Comparison of ENCODE assay signal across 38 cellular contexts in genomic region chr6:17186925-17187324, GRCh38.
"Had no signal": no experiment of that assay in that cellular context is flagged by ENCODE, and none has a peak within 500 bp of the region (broad histone marks: within the 10 kb centered on the region; RNA-seq: fewer than 3 reads in every experiment).

No MANE protein-coding gene starts in this region.

- H3K4me3 ChIP-seq: adrenal gland, cardiac muscle cell had no signal

- H3K4me1 ChIP-seq: adrenal gland had no signal

- H3K27me3 Mint-ChIP-seq: activated CD4-positive, alpha-beta T cell treated with anti-CD3 and anti-CD28 coated beads, Interleukin-2, amount 10 ng/mL, durations not matched to agents 24 days and 14 days had no signal

- H3K4me3 Mint-ChIP-seq: activated B cell treated with CpG ODN at 0.5 μM for 24 hours; activated CD4-positive, alpha-beta memory T cell treated with anti-CD3 and anti-CD28 coated beads for 36 hours; activated CD4-positive, alpha-beta T cell treated with anti-CD3 and anti-CD28 coated beads, Interleukin-2, amount 10 ng/mL, durations not matched to agents 24 days and 14 days; activated CD8-positive, alpha-beta T cell treated with anti-CD3 and anti-CD28 coated beads for 36 hours; activated naive CD4-positive, alpha-beta T cell treated with anti-CD3 and anti-CD28 coated beads for 36 hours; activated naive CD8-positive, alpha-beta T cell treated with anti-CD3 and anti-CD28 coated beads for 36 hours; activated T-cell treated with anti-CD3 and anti-CD28 coated beads, Interleukin-2, amount 50 U/mL, for 4 hours; activated T-cell treated with anti-CD3 and anti-CD28 coated beads, Interleukin-2, amount 50 U/mL, for 72 hours; activated T-helper 1 cell treated with anti-CD3 and anti-CD28 coated beads, Interleukin-12 subunit alpha, Interleukin-12 subunit beta, Interleukin-2, Interleukin-4 antibody, amounts not matched to agents 30 ng/mL and 10 ng/mL and 1 ng/mL, durations not matched to agents 14 hours and 24 hours and 36 hours; activated T-helper 17 cell treated with anti-CD3 and anti-CD28 coated beads, Interleukin-2, amount 50 U/mL, for 72 hours; brain; central memory CD8-positive, alpha-beta T cell; T-helper 1 cell treated with Interleukin-12 subunit alpha and Interleukin-12 subunit beta and Interleukin-4 antibody, amounts not matched to agents 30 μg/mL and 1 μg/mL, for 36 hours; T-helper 2 cell treated with Interferon-gamma antibody and Interleukin-4, amounts not matched to agents 5 μg/mL and 100 μg/mL, for 36 hours had no signal

- H3K27ac Mint-ChIP-seq: activated B cell treated with CpG ODN at 0.5 μM for 24 hours; activated CD4-positive, alpha-beta memory T cell treated with anti-CD3 and anti-CD28 coated beads for 36 hours; activated CD4-positive, alpha-beta T cell treated with anti-CD3 and anti-CD28 coated beads, Interleukin-2, amount 10 ng/mL, durations not matched to agents 24 days and 14 days; activated CD8-positive, alpha-beta T cell treated with anti-CD3 and anti-CD28 coated beads for 36 hours; activated naive CD4-positive, alpha-beta T cell treated with anti-CD3 and anti-CD28 coated beads for 36 hours; activated naive CD4-positive, alpha-beta T cell treated with anti-CD3 and anti-CD28 coated beads, Interleukin-2, amount 50 U/mL, for 72 hours; activated naive CD8-positive, alpha-beta T cell treated with anti-CD3 and anti-CD28 coated beads for 36 hours; activated T-cell treated with anti-CD3 and anti-CD28 coated beads, Interleukin-2, amount 50 U/mL, for 72 hours; activated T-helper 1 cell treated with anti-CD3 and anti-CD28 coated beads, Interleukin-12 subunit alpha, Interleukin-12 subunit beta, Interleukin-2, Interleukin-4 antibody, amounts not matched to agents 30 ng/mL and 10 ng/mL and 1 ng/mL, durations not matched to agents 14 hours and 24 hours and 36 hours; activated T-helper 17 cell treated with anti-CD3 and anti-CD28 coated beads, Interleukin-2, amount 50 U/mL, for 72 hours; brain; T-helper 1 cell treated with Interleukin-12 subunit alpha and Interleukin-12 subunit beta and Interleukin-4 antibody, amounts not matched to agents 30 μg/mL and 1 μg/mL, for 36 hours; T-helper 2 cell treated with Interferon-gamma antibody and Interleukin-4, amounts not matched to agents 5 μg/mL and 100 μg/mL, for 36 hours had no signal

- DNase-seq: activated B cell treated with CpG ODN at 0.5 μM for 24 hours; activated CD4-positive, alpha-beta memory T cell treated with anti-CD3 and anti-CD28 coated beads for 36 hours; activated CD4-positive, alpha-beta T cell treated with anti-CD3 and anti-CD28 coated beads for 4 hours; activated CD4-positive, alpha-beta T cell treated with anti-CD3 and anti-CD28 coated beads, Interleukin-2, amount 10 ng/mL, durations not matched to agents 24 days and 14 days; activated CD4-positive, alpha-beta T cell treated with anti-CD3 and anti-CD28 coated beads, Interleukin-2, amount 50 U/mL, for 1 hour; activated CD4-positive, alpha-beta T cell treated with anti-CD3 and anti-CD28 coated beads, Interleukin-2, amount 50 U/mL, for 4 hours; activated CD4-positive, CD25-positive, alpha-beta regulatory T cell treated with anti-CD3 and anti-CD28 coated beads, Interleukin-2, amount 50 U/mL, for 72 hours; activated CD8-positive, alpha-beta memory T cell treated with anti-CD3 and anti-CD28 coated beads, Interleukin-2, amount 50 U/mL, for 4 hours; activated CD8-positive, alpha-beta T cell treated with anti-CD3 and anti-CD28 coated beads for 36 hours; activated effector memory CD4-positive, alpha-beta T cell treated with anti-CD3 and anti-CD28 coated beads, Interleukin-2, amount 50 U/mL, for 16 hours; activated gamma-delta T cell treated with Interleukin-2 at 50 U/mL for 16 hours; activated naive CD4-positive, alpha-beta T cell; activated naive CD4-positive, alpha-beta T cell treated with anti-CD3 and anti-CD28 coated beads for 36 hours; activated naive CD4-positive, alpha-beta T cell treated with anti-CD3 and anti-CD28 coated beads, Interleukin-2, amount 50 U/mL, for 16 hours; activated naive CD8-positive, alpha-beta T cell treated with anti-CD3 and anti-CD28 coated beads for 36 hours; activated T-cell treated with anti-CD3 and anti-CD28 coated beads for 4 hours; activated T-cell treated with anti-CD3 and anti-CD28 coated beads, Interleukin-2, amount 50 U/mL, for 1 hour; activated T-cell treated with anti-CD3 and anti-CD28 coated beads, Interleukin-2, amount 50 U/mL, for 4 hours; activated T-cell treated with anti-CD3 and anti-CD28 coated beads, Interleukin-2, amount 50 U/mL, for 72 hours; adrenal gland; amniotic stem cell; aorta; caudate nucleus; cerebellar nuclear complex; T-helper 1 cell; T-helper 2 cell; T-helper 9 cell had no signal

- H3K4me1 Mint-ChIP-seq: activated B cell treated with CpG ODN at 0.5 μM for 24 hours; activated CD4-positive, alpha-beta T cell treated with anti-CD3 and anti-CD28 coated beads, Interleukin-2, amount 10 ng/mL, durations not matched to agents 24 days and 14 days; activated naive CD8-positive, alpha-beta T cell treated with anti-CD3 and anti-CD28 coated beads for 36 hours; activated T-helper 17 cell treated with anti-CD3 and anti-CD28 coated beads, Interleukin-2, amount 50 U/mL, for 72 hours; brain; central memory CD8-positive, alpha-beta T cell had no signal

- H3K27me3 ChIP-seq: adrenal gland, cardiac muscle cell had no signal

- H3K9me3 Mint-ChIP-seq: activated B cell treated with CpG ODN at 0.5 μM for 24 hours; activated CD4-positive, alpha-beta memory T cell treated with anti-CD3 and anti-CD28 coated beads for 36 hours; activated CD4-positive, alpha-beta T cell treated with anti-CD3 and anti-CD28 coated beads, Interleukin-2, amount 10 ng/mL, durations not matched to agents 24 days and 14 days; activated CD8-positive, alpha-beta T cell treated with anti-CD3 and anti-CD28 coated beads for 36 hours; activated naive CD4-positive, alpha-beta T cell treated with anti-CD3 and anti-CD28 coated beads for 36 hours; activated naive CD8-positive, alpha-beta T cell treated with anti-CD3 and anti-CD28 coated beads for 36 hours; activated T-cell treated with anti-CD3 and anti-CD28 coated beads, Interleukin-2, amount 50 U/mL, for 4 hours; activated T-helper 1 cell treated with anti-CD3 and anti-CD28 coated beads, Interleukin-12 subunit alpha, Interleukin-12 subunit beta, Interleukin-2, Interleukin-4 antibody, amounts not matched to agents 30 ng/mL and 10 ng/mL and 1 ng/mL, durations not matched to agents 14 hours and 24 hours and 36 hours; activated T-helper 17 cell treated with anti-CD3 and anti-CD28 coated beads, Interleukin-2, amount 50 U/mL, for 72 hours; central memory CD8-positive, alpha-beta T cell; T-helper 1 cell treated with Interleukin-12 subunit alpha and Interleukin-12 subunit beta and Interleukin-4 antibody, amounts not matched to agents 30 μg/mL and 1 μg/mL, for 36 hours; T-helper 2 cell treated with Interferon-gamma antibody and Interleukin-4, amounts not matched to agents 5 μg/mL and 100 μg/mL, for 36 hours had no signal

- H3K36me3 ChIP-seq: adrenal gland, cardiac muscle cell had no signal

- H3K36me3 Mint-ChIP-seq: activated CD4-positive, alpha-beta memory T cell treated with anti-CD3 and anti-CD28 coated beads for 36 hours; activated naive CD4-positive, alpha-beta T cell treated with anti-CD3 and anti-CD28 coated beads, Interleukin-2, amount 50 U/mL, for 72 hours; activated naive CD8-positive, alpha-beta T cell treated with anti-CD3 and anti-CD28 coated beads for 36 hours; brain had no signal

- FAIRE-seq: bronchial epithelial cell, TTC549 had no signal

- H3K27ac ChIP-seq: adrenal gland, cardiac muscle cell, VCaP had no signal
